ENCODE assay signal across 28 cellular contexts in genomic region chr3:40915346-40915865, GRCh38.
"Had no signal": no experiment of that assay in that cellular context is flagged by ENCODE, and none has a peak within 500 bp of the region (broad histone marks: within the 10 kb centered on the region; RNA-seq: fewer than 3 reads in every experiment).

No MANE protein-coding gene starts in this region.

- H3K9me3 Mint-ChIP-seq: activated T-cell treated with anti-CD3 and anti-CD28 coated beads, Interleukin-2, amount 50 U/mL, for 4 hours; activated T-helper 2 cell treated with anti-CD3 and anti-CD28 coated beads, Interferon-gamma antibody, Interleukin-2, Interleukin-4, amounts not matched to agents 10 μg/mL and 5 μg/mL and 100 μg/mL, durations not matched to agents 14 hours and 24 hours and 36 hours; central memory CD8-positive, alpha-beta T cell; dendritic cell treated with granulocyte-macrophage colony-stimulating factor and Interleukin-4, amounts not matched to agents 40 ng/mL and 50 ng/mL, for 4 days; nephron progenitor cell; stimulated activated naive B cell treated with anti-CD40 and anti-IgM and Interleukin-4, amounts not matched to agents 10 μg/mL and 1 μg/mL and 100 μg/mL, for 72 hours had no signal

- H3K4me1 ChIP-seq: adrenal gland, ascending aorta, foreskin keratinocyte, thyroid gland, upper lobe of right lung had no signal

- H3K27me3 Mint-ChIP-seq: activated naive CD8-positive, alpha-beta T cell; dendritic cell treated with granulocyte-macrophage colony-stimulating factor and Interleukin-4, amounts not matched to agents 40 ng/mL and 50 ng/mL, for 4 days had no signal

- H3K27ac ChIP-seq: adrenal gland, ascending aorta, foreskin keratinocyte, hepatocyte, sigmoid colon, thyroid gland, upper lobe of right lung had no signal

- H3K27ac Mint-ChIP-seq: activated naive CD8-positive, alpha-beta T cell; activated T-helper 2 cell treated with anti-CD3 and anti-CD28 coated beads, Interferon-gamma antibody, Interleukin-2, Interleukin-4, amounts not matched to agents 10 μg/mL and 5 μg/mL and 100 μg/mL, durations not matched to agents 14 hours and 24 hours and 36 hours; dendritic cell treated with granulocyte-macrophage colony-stimulating factor and Interleukin-4, amounts not matched to agents 40 ng/mL and 50 ng/mL, for 4 days; immature natural killer cell; memory B cell; nephron progenitor cell; stimulated activated naive B cell treated with anti-CD40 and anti-IgM and Interleukin-4, amounts not matched to agents 10 μg/mL and 1 μg/mL and 100 μg/mL, for 72 hours had no signal

- H3K36me3 ChIP-seq: adrenal gland, ascending aorta, sigmoid colon, thyroid gland, upper lobe of right lung had no signal

- H3K4me1 Mint-ChIP-seq: central memory CD8-positive, alpha-beta T cell; immature natural killer cell; memory B cell had no signal

- H3K36me3 Mint-ChIP-seq: activated naive CD8-positive, alpha-beta T cell; immature natural killer cell had no signal

- FAIRE-seq: endometrium had no signal

- H3K9me3 ChIP-seq: adrenal gland, ascending aorta, sigmoid colon, thyroid gland, upper lobe of right lung had no signal

- DNase-seq: activated CD4-positive, alpha-beta T cell treated with anti-CD3 and anti-CD28 coated beads for 1 hour; activated CD8-positive, alpha-beta memory T cell treated with anti-CD3 and anti-CD28 coated beads for 24 hours; activated CD8-positive, alpha-beta memory T cell treated with anti-CD3 and anti-CD28 coated beads, Interleukin-2, amount 50 U/mL, for 4 hours; activated naive CD4-positive, alpha-beta T cell; activated T-cell treated with anti-CD3 and anti-CD28 coated beads, Interleukin-2, amount 50 U/mL, for 4 hours; adrenal gland; effector CD4-positive, alpha-beta T cell; erythroblast; foreskin keratinocyte; glutamatergic neuron; immature natural killer cell; left ventricle myocardium superior; nephron progenitor cell; sigmoid colon; stimulated activated CD4-positive, alpha-beta T cell treated with anti-CD3 and anti-CD28 coated beads, Interleukin-2, amount 100 ng/mL, for 48 hours; stimulated activated CD8-positive, alpha-beta memory T cell treated with anti-CD3 and anti-CD28 coated beads, Interleukin-4, amount 100 ng/mL, for 48 hours; stimulated activated naive B cell treated with anti-CD40 and anti-IgM and Interleukin-4, amounts not matched to agents 10 μg/mL and 1 μg/mL and 100 μg/mL, for 72 hours; T-helper 9 cell; upper lobe of right lung had no signal

- H3K4me3 Mint-ChIP-seq: activated naive CD8-positive, alpha-beta T cell; activated T-cell treated with anti-CD3 and anti-CD28 coated beads, Interleukin-2, amount 50 U/mL, for 4 hours; central memory CD8-positive, alpha-beta T cell; dendritic cell treated with granulocyte-macrophage colony-stimulating factor and Interleukin-4, amounts not matched to agents 40 ng/mL and 50 ng/mL, for 4 days; immature natural killer cell; memory B cell; nephron progenitor cell; stimulated activated naive B cell treated with anti-CD40 and anti-IgM and Interleukin-4, amounts not matched to agents 10 μg/mL and 1 μg/mL and 100 μg/mL, for 72 hours had no signal

- H3K27me3 ChIP-seq: adrenal gland, ascending aorta, hepatocyte, sigmoid colon, thyroid gland, upper lobe of right lung had no signal

- H3K4me3 ChIP-seq: adrenal gland, ascending aorta, hepatocyte, sigmoid colon, thyroid gland, upper lobe of right lung had no signal
